In genomic region chr22:41593336-41593960, GRCh38 we compare ENCODE assay signal across 10 cellular contexts. TPM values are rescaled to one million over a fixed set of nuclear protein-coding genes. Genes with fewer than 3 reads are reported as not detected.
A peak's percentile ranks its signal among the peaks of the same experiment; 100 is the strongest.
DNase-seq lines count a peak whose midpoint lies in the region; ATAC-seq, FAIRE-seq and TF ChIP-seq lines count a peak whose summit lies in the region.
"Not testable (repeated sequence)": the region's sequence is repeated elsewhere in the genome, so short reads cannot be mapped to it uniquely, and the experiment has no call there.
"Had no signal": no experiment of that assay in that cellular context is flagged by ENCODE, and none has a peak within 500 bp of the region (broad histone marks: within the 10 kb centered on the region; RNA-seq: fewer than 3 reads in every experiment).

No MANE protein-coding gene starts in this region.

- H3K4me1 ChIP-seq in K562 (replicated peaks in 1 of 2; ENCODE audit: control insufficient read depth in 2 of 2, insufficient read depth in 2 of 2, low read length in 2 of 2) (peaks cover 22 to 44% of the 10 kb centered on the region in 2 experiments), kidney (ENCODE audit: control insufficient read depth in 1 of 2, insufficient read depth in 1 of 2, low read depth in 1 of 2, low read length in 2 of 2) (peaks cover 0 to 15% of the 10 kb centered on the region in 2 donors), spleen (peaks cover 9 to 27% (median 16%) of the 10 kb centered on the region in 6 donors)
- H3K4me1 ChIP-seq in endodermal cell (ENCODE audit: control insufficient read depth, insufficient read depth, low read length), result not testable (repeated sequence)

- H3K9me3 Mint-ChIP-seq in endodermal cell, neural crest cell: not testable (repeated sequence)

- not testable (repeated sequence) for ATAC-seq in K562

- not testable (repeated sequence) for H4K20me1 ChIP-seq in K562 (replicated peaks; ENCODE audit: control insufficient read depth, insufficient read depth, low read length)

- FAIRE-seq in K562 (lab: Jason Lieb, UNC); kidney (lab: Jason Lieb, UNC): not testable (repeated sequence)

- not testable (repeated sequence) for H3K4me3 Mint-ChIP-seq in endodermal cell
- peak overlapping the region; percentile 31 for H3K4me3 Mint-ChIP-seq in neural crest cell

- WGBS in K562 (ENCODE audit: insufficient coverage, low coverage, missing lambda C conversion rate), result 94% methylated on average over 21 of the region's 51 CpGs
- 95 to 97% methylated on average over 31 to 51 of the region's 51 CpGs for WGBS in endodermal cell (ENCODE audit: insufficient coverage in 1 of 2, insufficient read length in 1 of 2), 2 experiments
- WGBS in spleen, 5 donors, result 94 to 98% (median 97%) methylated on average over 27 to 51 of the region's 51 CpGs

- H3K27me3 Mint-ChIP-seq in endodermal cell (ENCODE audit: insufficient read depth); neural crest cell (ENCODE audit: low read depth): not testable (repeated sequence)

- in situ Hi-C loops in K562 (cut with MboI), result not testable (repeated sequence)

- not testable (repeated sequence) for H3K4me3 ChIP-seq in K562; endodermal cell (ENCODE audit: low read length); kidney (ENCODE audit: low read length in 2 of 2); spleen

- H3K27ac ChIP-seq in K562 (ENCODE audit: extremely low read depth, low read depth, low read length); endodermal cell (ENCODE audit: low read depth, low read length); kidney (ENCODE audit: low read depth in 2 of 2, low read length in 2 of 2); spleen: not testable (repeated sequence)

- not testable (repeated sequence) for H2AFZ ChIP-seq in K562 (ENCODE audit: low read depth, low read length)

- DNase-seq in K562 (ENCODE audit: extremely low read depth in 1 of 4, low spot score in 3 of 4); neural crest cell (ENCODE audit: low read depth, low spot score): not testable (repeated sequence)
- DNase-seq in endodermal cell (peak; percentile 41), kidney (peak; percentile 71), spleen (peak; percentile 77)

- CTCF ChIA-PET in K562 (lab: Yijun Ruan, JAX; ENCODE audit: low intra/inter-chr PET ratio), result not testable (repeated sequence)

- not testable (repeated sequence) for H3K4me2 ChIP-seq in K562 (ENCODE audit: insufficient read depth, low read length)

- intact Hi-C loops in K562 (cut with micrococcal nuclease); kidney (cut with DNase I); spleen (cut with DNase I; ENCODE audit: low total_unique reads): not testable (repeated sequence)

- H3K9ac ChIP-seq in K562 (ENCODE audit: insufficient read depth in 1 of 2, low read depth in 2 of 2, low read length in 2 of 2); endodermal cell (ENCODE audit: extremely low read depth, low read length, poor library complexity, severe bottlenecking); kidney (ENCODE audit: low read length in 2 of 2): not testable (repeated sequence)

- POLR2A ChIA-PET in K562 (lab: Yijun Ruan, JAX), result interaction anchor here (1.1 to 1.8 kb wide), 2 partner anchors 18 to 33 kb away, joined by 3 to 4 read pairs; partner anchors contain the start of gene CSDC2

- not testable (repeated sequence) for H3K36me3 ChIP-seq in K562 (ENCODE audit: control insufficient read depth, insufficient read depth, low read length); endodermal cell (ENCODE audit: control insufficient read depth, insufficient read depth, low read length); kidney (ENCODE audit: control insufficient read depth in 1 of 2, insufficient read depth in 2 of 2, low read length in 2 of 2); spleen

- not testable (repeated sequence) for TF ChIP-seq CTCF in K562 (IDR thresholded peaks at IDR 0.05 in 2 of 3, conservative IDR thresholded peaks at IDR 0.05 in 1 of 3; ENCODE audit: insufficient read depth in 2 of 3, low read depth in 1 of 3, low read length in 3 of 3); endodermal cell (conservative IDR thresholded peaks at IDR 0.05); kidney (IDR thresholded peaks at IDR 0.05; ENCODE audit: borderline replicate concordance, extremely low read depth, insufficient read depth); neural crest cell (conservative IDR thresholded peaks at IDR 0.05); spleen (IDR thresholded peaks at IDR 0.05 in 8 of 11, conservative IDR thresholded peaks at IDR 0.05 in 3 of 11)

- TF ChIP-seq EP300 in K562 (IDR thresholded peaks at IDR 0.05; ENCODE audit: low read length), result not testable (repeated sequence)

- H3K79me2 ChIP-seq in K562 (ENCODE audit: control insufficient read depth, insufficient read depth, low read length), result peaks cover 11% of the 10 kb centered on the region

- not testable (repeated sequence) for H3K27ac Mint-ChIP-seq in endodermal cell; neural crest cell (ENCODE audit: unreplicated experiment)

- H3K9me3 ChIP-seq in K562 (replicated peaks; ENCODE audit: control insufficient read depth, insufficient read depth, low read depth, low read length); endodermal cell (ENCODE audit: control insufficient read depth, low read length); kidney (ENCODE audit: control insufficient read depth in 1 of 2, low read length in 2 of 2); spleen: not testable (repeated sequence)

- not testable (repeated sequence) for BruUV-seq in K562 (replicated peaks; lab: Mats Ljungman, UMichigan)

- TF ChIP-seq POLR2A in K562 (conservative IDR thresholded peaks at IDR 0.05); spleen (IDR thresholded peaks at IDR 0.05): not testable (repeated sequence)

- H3K4me1 Mint-ChIP-seq in endodermal cell, result not testable (repeated sequence)
- H3K4me1 Mint-ChIP-seq in neural crest cell, result peaks cover 17% of the 10 kb centered on the region

- H3K27me3 ChIP-seq in K562 (ENCODE audit: control insufficient read depth in 2 of 2, insufficient read depth in 2 of 2, low read length in 2 of 2); endodermal cell (ENCODE audit: control insufficient read depth, insufficient read depth, low read length, poor library complexity, severe bottlenecking); spleen (replicated peaks in 1 of 7): not testable (repeated sequence)

- not testable (repeated sequence) for H3K9me1 ChIP-seq in K562 (ENCODE audit: control insufficient read depth, insufficient read depth, low read length)

- H3K36me3 Mint-ChIP-seq in endodermal cell (ENCODE audit: low read depth); neural crest cell (ENCODE audit: low read depth): not testable (repeated sequence)

- TF ChIP-seq RAD21 in K562 (CRISPR knock-in tag; conservative IDR thresholded peaks at IDR 0.05 in 1 of 2, IDR thresholded peaks at IDR 0.05 in 1 of 2), result not testable (repeated sequence)

RNA-seq across cellular contexts. Expression of gene PMM1, which starts 3.8 kb away (rescaled TPM):
- 23.5 and 53.2 TPM in 2 replicates for total RNA-seq in K562 (2011; cell fraction: chromatin; rRNA removed; ENCODE audit: low replicate concordance)
- total RNA-seq in K562 (2011; cell fraction: nucleolus; rRNA removed), result 46.5 and 48.8 TPM in 2 replicates
- 33.7 and 34.2 TPM in 2 replicates for total RNA-seq in K562 (2011; cell fraction: nucleoplasm; rRNA removed)
- 17.9 and 20.3 TPM in 2 replicates for total RNA-seq in K562 (2014; rRNA removed)
- 6.3 and 10.4 TPM in 2 replicates for total RNA-seq in K562 (2014; rRNA removed; fragmentation: Illumina TruSeq; extraction: Trizol)
- 10.2 and 11.1 TPM in 2 replicates for total RNA-seq in K562 (2015; rRNA removed; fragmentation: Illumina TruSeq; extraction: Trizol)
- total RNA-seq in K562 (2021), result 24.5 and 26.3 TPM in 2 replicates
- 20.3 and 26.2 TPM in 2 replicates for polyA plus RNA-seq in K562 (2011; rRNA removed)
- polyA plus RNA-seq in K562 (2011; cell fraction: cytosol; rRNA removed), result 31.2 and 32.2 TPM in 2 replicates
- 46.1 and 57.4 TPM in 2 replicates for polyA plus RNA-seq in K562 (2011; cell fraction: nucleus; rRNA removed)
- polyA plus RNA-seq in K562 (2012), result 22.9 and 46.0 TPM in 2 replicates
- 21.1 and 27.8 TPM in 2 replicates for polyA plus RNA-seq in K562 (2014; fragmentation: Illumina TruSeq; extraction: Trizol)
- polyA plus RNA-seq in K562 (2014; fragmentation: Nextera tagmentation; extraction: Ambion mirVana), result 10 to 100 TPM; 17.6 to 23.8 TPM
- polyA plus RNA-seq in K562 (2014; rRNA removed), result 28.8 and 31.7 TPM in 2 replicates
- 10.0 and 10.3 TPM in 2 replicates for polyA minus RNA-seq in K562 (2011; rRNA and poly(A)+ RNA removed)
- 10.3 and 11.6 TPM in 2 replicates for polyA minus RNA-seq in K562 (2011; cell fraction: cytosol; rRNA and poly(A)+ RNA removed)
- polyA minus RNA-seq in K562 (2011; cell fraction: nucleus; rRNA and poly(A)+ RNA removed), result 11.8 and 15.1 TPM in 2 replicates
- total RNA-seq in endodermal cell, result 10 to 100 TPM; 19.0 to 32.3 TPM
- 25.3 TPM for polyA plus RNA-seq in endodermal cell (2013, experiment 1 of 2)
- 26.0 TPM for polyA plus RNA-seq in endodermal cell (2013, experiment 2 of 2)
- 36.4 TPM for total RNA-seq in kidney
- 127 TPM for polyA plus RNA-seq in kidney (ENCODE audit: insufficient read depth, low read depth, low replicate concordance)
- 28.0 and 30.8 TPM in 2 replicates for total RNA-seq in neural crest cell
- total RNA-seq in spleen, result 10 to 100 TPM; 15.1 to 25.0 (median 15.9) TPM
- polyA plus RNA-seq in spleen, result 10 to 100 TPM; 18.9 to 20.2 (median 20.2) TPM

RNA-seq across cellular contexts. Expression of gene DESI1, which starts 27.4 kb away (rescaled TPM):
- 80.8 and 138 TPM in 2 replicates for total RNA-seq in K562 (2011; cell fraction: chromatin; rRNA removed; ENCODE audit: low replicate concordance)
- total RNA-seq in K562 (2011; cell fraction: nucleolus; rRNA removed), result 66.0 and 67.4 TPM in 2 replicates
- 89.7 and 137 TPM in 2 replicates for total RNA-seq in K562 (2011; cell fraction: nucleoplasm; rRNA removed)
- total RNA-seq in K562 (2014; rRNA removed) (19.7 and 30.9 TPM in 2 replicates), K562 (2014; rRNA removed; fragmentation: Illumina TruSeq; extraction: Trizol) (29.8 and 29.9 TPM in 2 replicates), K562 (2015; rRNA removed; fragmentation: Illumina TruSeq; extraction: Trizol) (27.9 and 30.7 TPM in 2 replicates), K562 (2021) (36.2 and 36.5 TPM in 2 replicates), endodermal cell (10 to 100 TPM; 21.8 to 28.9 TPM), kidney (29.1 TPM), neural crest cell (38.0 and 40.0 TPM in 2 replicates), spleen (10 to 100 TPM; 17.5 to 29.8 (median 24.5) TPM)
- polyA plus RNA-seq in K562 (2011; rRNA removed) (38.7 and 40.1 TPM in 2 replicates), K562 (2014; fragmentation: Illumina TruSeq; extraction: Trizol) (42.3 and 45.9 TPM in 2 replicates), K562 (2014; fragmentation: Nextera tagmentation; extraction: Ambion mirVana) (1 to 10 TPM; 7.2 to 7.8 TPM), K562 (2014; rRNA removed) (29.3 and 29.4 TPM in 2 replicates), kidney (ENCODE audit: insufficient read depth, low read depth, low replicate concordance) (28.6 TPM), spleen (10 to 100 TPM in 1 of 3 donors, 1 to 10 TPM in 2; 8.1 to 13.5 (median 9.8) TPM)
- 35.9 and 47.9 TPM in 2 replicates for polyA plus RNA-seq in K562 (2011; cell fraction: cytosol; rRNA removed)
- 68.9 and 92.7 TPM in 2 replicates for polyA plus RNA-seq in K562 (2011; cell fraction: nucleus; rRNA removed)
- 22.7 and 24.3 TPM in 2 replicates for polyA plus RNA-seq in K562 (2012)
- 35.0 and 47.4 TPM in 2 replicates for polyA minus RNA-seq in K562 (2011; rRNA and poly(A)+ RNA removed)
- 21.1 and 26.5 TPM in 2 replicates for polyA minus RNA-seq in K562 (2011; cell fraction: cytosol; rRNA and poly(A)+ RNA removed)
- polyA minus RNA-seq in K562 (2011; cell fraction: nucleus; rRNA and poly(A)+ RNA removed), result 16.2 and 21.8 TPM in 2 replicates
- polyA plus RNA-seq in endodermal cell (2013, experiment 1 of 2), result 31.6 TPM
- polyA plus RNA-seq in endodermal cell (2013, experiment 2 of 2), result 27.1 TPM

RNA-seq across cellular contexts. Expression of gene XRCC6, which starts 27.6 kb away (rescaled TPM):
- total RNA-seq in K562 (2011; cell fraction: chromatin; rRNA removed; ENCODE audit: low replicate concordance), result 36.9 and 42.4 TPM in 2 replicates
- total RNA-seq in K562 (2011; cell fraction: nucleolus; rRNA removed), result 36.5 and 41.2 TPM in 2 replicates
- 42.1 and 47.8 TPM in 2 replicates for total RNA-seq in K562 (2011; cell fraction: nucleoplasm; rRNA removed)
- 318 and 324 TPM in 2 replicates for total RNA-seq in K562 (2014; rRNA removed)
- total RNA-seq in K562 (2014; rRNA removed; fragmentation: Illumina TruSeq; extraction: Trizol), result 343 and 371 TPM in 2 replicates
- 335 and 337 TPM in 2 replicates for total RNA-seq in K562 (2015; rRNA removed; fragmentation: Illumina TruSeq; extraction: Trizol)
- total RNA-seq in K562 (2021), result 294 and 302 TPM in 2 replicates
- 151 and 241 TPM in 2 replicates for polyA plus RNA-seq in K562 (2011; rRNA removed)
- 101 and 133 TPM in 2 replicates for polyA plus RNA-seq in K562 (2011; cell fraction: cytosol; rRNA removed)
- 58.3 and 58.5 TPM in 2 replicates for polyA plus RNA-seq in K562 (2011; cell fraction: nucleus; rRNA removed)
- polyA plus RNA-seq in K562 (2012), result 238 and 407 TPM in 2 replicates
- 359 and 381 TPM in 2 replicates for polyA plus RNA-seq in K562 (2014; fragmentation: Illumina TruSeq; extraction: Trizol)
- polyA plus RNA-seq in K562 (2014; fragmentation: Nextera tagmentation; extraction: Ambion mirVana), result 100 to 1,000 TPM; 151 to 440 TPM
- 295 and 313 TPM in 2 replicates for polyA plus RNA-seq in K562 (2014; rRNA removed)
- polyA minus RNA-seq in K562 (2011; rRNA and poly(A)+ RNA removed), result 165 and 175 TPM in 2 replicates
- 90.9 and 97.9 TPM in 2 replicates for polyA minus RNA-seq in K562 (2011; cell fraction: cytosol; rRNA and poly(A)+ RNA removed)
- polyA minus RNA-seq in K562 (2011; cell fraction: nucleus; rRNA and poly(A)+ RNA removed), result 10.4 and 24.2 TPM in 2 replicates
- 100 to 1,000 TPM; 345 to 387 TPM for total RNA-seq in endodermal cell
- 403 TPM for polyA plus RNA-seq in endodermal cell (2013, experiment 1 of 2)
- polyA plus RNA-seq in endodermal cell (2013, experiment 2 of 2), result 394 TPM
- total RNA-seq in kidney, result 183 TPM
- polyA plus RNA-seq in kidney (ENCODE audit: insufficient read depth, low read depth, low replicate concordance), result 168 TPM
- total RNA-seq in neural crest cell, result 427 TPM in 2 replicates
- total RNA-seq in spleen, result 100 to 1,000 TPM; 122 to 183 (median 156) TPM
- 100 to 1,000 TPM in 2 of 3 donors, 10 to 100 TPM in 1; 93.6 to 129 (median 128) TPM for polyA plus RNA-seq in spleen

RNA-seq across cellular contexts. Expression of gene CSDC2, which starts 32.6 kb away (rescaled TPM):
- total RNA-seq in K562 (2011; cell fraction: chromatin; rRNA removed; ENCODE audit: low replicate concordance), result 0.16 TPM in 1 of 2 replicates, not detected in the other
- total RNA-seq in K562 (2011; cell fraction: nucleolus; rRNA removed), result 0.13 TPM in 1 of 2 replicates, not detected in the other
- not detected in 2 replicates for total RNA-seq in K562 (2011; cell fraction: nucleoplasm; rRNA removed)
- total RNA-seq in K562 (2014; rRNA removed) (not detected in 2 replicates), K562 (2014; rRNA removed; fragmentation: Illumina TruSeq; extraction: Trizol) (not detected in 2 replicates), K562 (2015; rRNA removed; fragmentation: Illumina TruSeq; extraction: Trizol) (not detected in 2 replicates), K562 (2021) (0.09 and 0.11 TPM in 2 replicates), endodermal cell (under 1 TPM; 0.27 to 0.90 TPM), kidney (7.8 TPM), neural crest cell (0.75 and 0.98 TPM in 2 replicates), spleen (under 1 TPM in 4 of 7 donors, not detected in 3; 0.19 to 0.73 (median 0.28) TPM)
- polyA plus RNA-seq in K562 (2011; rRNA removed) (not detected in 2 replicates), K562 (2014; fragmentation: Illumina TruSeq; extraction: Trizol) (not detected in 2 replicates), K562 (2014; fragmentation: Nextera tagmentation; extraction: Ambion mirVana) (not detected), K562 (2014; rRNA removed) (0.09 TPM in 1 of 2 replicates, not detected in the other), kidney (ENCODE audit: insufficient read depth, low read depth, low replicate concordance) (47.1 TPM), spleen (under 1 TPM; 0.37 to 0.73 (median 0.58) TPM)
- 0.01 and 0.06 TPM in 2 replicates for polyA plus RNA-seq in K562 (2011; cell fraction: cytosol; rRNA removed)
- 0.08 and 0.14 TPM in 2 replicates for polyA plus RNA-seq in K562 (2011; cell fraction: nucleus; rRNA removed)
- 0.09 and 0.10 TPM in 2 replicates for polyA plus RNA-seq in K562 (2012)
- polyA minus RNA-seq in K562 (2011; rRNA and poly(A)+ RNA removed), result not detected in 2 replicates
- not detected in 2 replicates for polyA minus RNA-seq in K562 (2011; cell fraction: cytosol; rRNA and poly(A)+ RNA removed)
- not detected in 2 replicates for polyA minus RNA-seq in K562 (2011; cell fraction: nucleus; rRNA and poly(A)+ RNA removed)
- polyA plus RNA-seq in endodermal cell (2013, experiment 1 of 2), result 4.9 TPM
- 4.2 TPM for polyA plus RNA-seq in endodermal cell (2013, experiment 2 of 2)
- total RNA-seq: CD4-positive, alpha-beta memory T cell; CD4-positive, CD25-positive, alpha-beta regulatory T cell; CD8-positive, alpha-beta memory T cell had no signal
- polyA plus RNA-seq: CD14-positive monocyte; CD4-positive, alpha-beta memory T cell; CD4-positive, CD25-positive, alpha-beta regulatory T cell; CD8-positive, alpha-beta memory T cell; GM12878 had no signal

RNA-seq across cellular contexts. Expression of gene POLR3H, which starts 49.2 kb away (rescaled TPM):
- 27.2 and 67.1 TPM in 2 replicates for total RNA-seq in K562 (2011; cell fraction: chromatin; rRNA removed; ENCODE audit: low replicate concordance)
- 34.1 and 37.9 TPM in 2 replicates for total RNA-seq in K562 (2011; cell fraction: nucleolus; rRNA removed)
- total RNA-seq in K562 (2011; cell fraction: nucleoplasm; rRNA removed), result 29.8 and 33.0 TPM in 2 replicates
- total RNA-seq in K562 (2014; rRNA removed), result 14.2 and 14.3 TPM in 2 replicates
- 13.8 and 17.7 TPM in 2 replicates for total RNA-seq in K562 (2014; rRNA removed; fragmentation: Illumina TruSeq; extraction: Trizol)
- 21.7 and 22.2 TPM in 2 replicates for total RNA-seq in K562 (2015; rRNA removed; fragmentation: Illumina TruSeq; extraction: Trizol)
- total RNA-seq in K562 (2021), result 48.4 and 49.8 TPM in 2 replicates
- polyA plus RNA-seq in K562 (2011; rRNA removed), result 33.8 and 33.9 TPM in 2 replicates
- polyA plus RNA-seq in K562 (2011; cell fraction: cytosol; rRNA removed), result 46.1 and 57.0 TPM in 2 replicates
- 24.1 and 29.3 TPM in 2 replicates for polyA plus RNA-seq in K562 (2011; cell fraction: nucleus; rRNA removed)
- 20.2 and 42.2 TPM in 2 replicates for polyA plus RNA-seq in K562 (2012)
- polyA plus RNA-seq in K562 (2014; fragmentation: Illumina TruSeq; extraction: Trizol), result 38.6 and 39.5 TPM in 2 replicates
- polyA plus RNA-seq in K562 (2014; fragmentation: Nextera tagmentation; extraction: Ambion mirVana), result 10 to 100 TPM in 1 of 2 experiments, 1 to 10 TPM in 1; 5.3 to 10.3 TPM
- 32.5 and 33.8 TPM in 2 replicates for polyA plus RNA-seq in K562 (2014; rRNA removed)
- 30.2 and 42.0 TPM in 2 replicates for polyA minus RNA-seq in K562 (2011; rRNA and poly(A)+ RNA removed)
- 12.9 and 14.1 TPM in 2 replicates for polyA minus RNA-seq in K562 (2011; cell fraction: cytosol; rRNA and poly(A)+ RNA removed)
- 14.0 and 14.7 TPM in 2 replicates for polyA minus RNA-seq in K562 (2011; cell fraction: nucleus; rRNA and poly(A)+ RNA removed)
- 10 to 100 TPM; 30.1 to 32.6 TPM for total RNA-seq in endodermal cell
- polyA plus RNA-seq in endodermal cell (2013, experiment 1 of 2), result 19.1 TPM
- polyA plus RNA-seq in endodermal cell (2013, experiment 2 of 2), result 20.1 TPM
- total RNA-seq in kidney, result 39.4 TPM
- polyA plus RNA-seq in kidney (ENCODE audit: insufficient read depth, low read depth, low replicate concordance), result 37.4 TPM
- 54.0 and 55.5 TPM in 2 replicates for total RNA-seq in neural crest cell
- total RNA-seq in spleen, result 10 to 100 TPM; 14.4 to 30.9 (median 22.4) TPM
- polyA plus RNA-seq in spleen, result 10 to 100 TPM; 12.6 to 24.3 (median 14.6) TPM
